34 cellular contexts compared by ENCODE assay signal in genomic region chr5:166823360-166823759, GRCh38.
"Had no signal": no experiment of that assay in that cellular context is flagged by ENCODE, and none has a peak within 500 bp of the region (broad histone marks: within the 10 kb centered on the region; RNA-seq: fewer than 3 reads in every experiment).

No MANE protein-coding gene starts in this region.

- H3K27ac ChIP-seq: adrenal gland, body of pancreas, brain microvascular endothelial cell, breast epithelium, VCaP had no signal

- H3K4me3 ChIP-seq: adrenal gland, body of pancreas, breast epithelium had no signal

- H3K27me3 ChIP-seq: adrenal gland, body of pancreas, brain microvascular endothelial cell, breast epithelium had no signal

- H3K4me1 ChIP-seq: adrenal gland, body of pancreas, breast epithelium had no signal

- DNase-seq: activated B cell treated with CpG ODN at 0.5 μM for 24 hours; activated CD4-positive, alpha-beta memory T cell treated with anti-CD3 and anti-CD28 coated beads for 36 hours; activated CD4-positive, alpha-beta T cell treated with anti-CD3 and anti-CD28 coated beads for 4 hours; activated CD4-positive, alpha-beta T cell treated with anti-CD3 and anti-CD28 coated beads, Interleukin-2, amount 10 ng/mL, durations not matched to agents 24 days and 14 days; activated CD4-positive, alpha-beta T cell treated with anti-CD3 and anti-CD28 coated beads, Interleukin-2, amount 50 U/mL, for 1 hour; activated CD4-positive, alpha-beta T cell treated with anti-CD3 and anti-CD28 coated beads, Interleukin-2, amount 50 U/mL, for 4 hours; activated CD4-positive, CD25-positive, alpha-beta regulatory T cell treated with anti-CD3 and anti-CD28 coated beads, Interleukin-2, amount 50 U/mL, for 72 hours; activated CD8-positive, alpha-beta memory T cell treated with anti-CD3 and anti-CD28 coated beads, Interleukin-2, amount 50 U/mL, for 4 hours; activated CD8-positive, alpha-beta T cell treated with anti-CD3 and anti-CD28 coated beads for 36 hours; activated effector memory CD4-positive, alpha-beta T cell treated with anti-CD3 and anti-CD28 coated beads, Interleukin-2, amount 50 U/mL, for 16 hours; activated gamma-delta T cell treated with Interleukin-2 at 50 U/mL for 16 hours; activated naive CD4-positive, alpha-beta T cell; activated naive CD4-positive, alpha-beta T cell treated with anti-CD3 and anti-CD28 coated beads for 36 hours; activated naive CD4-positive, alpha-beta T cell treated with anti-CD3 and anti-CD28 coated beads, Interleukin-2, amount 50 U/mL, for 16 hours; activated naive CD8-positive, alpha-beta T cell treated with anti-CD3 and anti-CD28 coated beads for 36 hours; activated T-cell treated with anti-CD3 and anti-CD28 coated beads for 4 hours; activated T-cell treated with anti-CD3 and anti-CD28 coated beads, Interleukin-2, amount 50 U/mL, for 1 hour; activated T-cell treated with anti-CD3 and anti-CD28 coated beads, Interleukin-2, amount 50 U/mL, for 4 hours; activated T-cell treated with anti-CD3 and anti-CD28 coated beads, Interleukin-2, amount 50 U/mL, for 72 hours; adrenal gland; amniotic stem cell; aorta; body of pancreas; brain microvascular endothelial cell; central memory CD4-positive, alpha-beta T cell; T-helper 1 cell; T-helper 2 cell; T-helper 9 cell had no signal

- H3K36me3 ChIP-seq: adrenal gland, brain microvascular endothelial cell, breast epithelium had no signal

- ATAC-seq: activated CD8-positive, alpha-beta T cell treated with anti-CD3 and anti-CD28 coated beads for 36 hours; activated naive CD4-positive, alpha-beta T cell treated with anti-CD3 and anti-CD28 coated beads, Interleukin-2, amount 50 U/mL, for 72 hours; activated T-cell treated with anti-CD3 and anti-CD28 coated beads, Interleukin-2, amount 50 U/mL, for 4 hours; activated T-cell treated with anti-CD3 and anti-CD28 coated beads, Interleukin-2, amount 50 U/mL, for 72 hours; activated T-helper 17 cell treated with anti-CD3 and anti-CD28 coated beads, Interleukin-2, amount 50 U/mL, for 72 hours; body of pancreas had no signal

- FAIRE-seq: astrocyte, TTC549 had no signal

- H3K9me3 ChIP-seq: adrenal gland, body of pancreas, breast epithelium had no signal
